In the genomic region with DNA sequence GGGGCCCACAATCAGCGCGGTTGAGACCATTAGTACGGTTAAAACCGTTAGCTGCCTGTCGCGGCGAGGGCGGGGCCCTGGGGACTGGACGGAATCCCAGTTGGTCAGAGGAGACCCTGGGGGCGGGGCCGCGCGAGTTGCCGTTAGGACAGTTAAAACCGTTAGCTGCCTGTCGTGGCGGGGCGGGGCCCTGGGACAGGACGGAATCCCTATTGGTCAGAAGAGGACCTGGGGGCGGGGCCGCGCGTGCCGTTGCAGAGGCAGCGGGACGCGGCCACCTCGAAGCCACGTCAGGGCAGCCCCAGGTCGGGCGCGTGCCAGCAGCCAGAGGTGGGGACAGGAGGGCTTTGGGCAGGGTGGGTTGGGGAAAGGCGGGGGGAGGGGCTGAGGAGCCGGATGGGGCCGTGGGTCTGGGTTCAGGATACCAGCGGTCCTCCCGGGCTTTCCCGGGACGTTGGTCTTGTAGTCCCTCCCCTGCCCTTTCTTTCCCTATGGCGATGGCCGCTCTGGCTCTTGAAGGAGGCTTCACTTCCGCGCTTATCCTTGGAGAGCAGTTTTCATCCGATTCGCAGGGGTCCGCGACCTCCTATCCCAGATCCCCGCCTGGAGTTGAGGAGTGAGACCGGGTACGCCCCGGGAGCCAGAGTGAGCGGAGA, we compare ENCODE assay signal across 9 cellular contexts. TPM values are rescaled to one million over a fixed set of nuclear protein-coding genes. Genes with fewer than 3 reads are reported as not detected.
DNase-seq lines count a peak whose midpoint lies in the region; ATAC-seq and TF ChIP-seq lines count a peak whose summit lies in the region.
"Had no signal": no experiment of that assay in that cellular context is flagged by ENCODE, and none has a peak within 500 bp of the region (broad histone marks: within the 10 kb centered on the region; RNA-seq: fewer than 3 reads in every experiment).

No MANE protein-coding gene starts in this region.

- H3K36me3 ChIP-seq in psoas muscle (ENCODE audit: insufficient read depth in 1 of 2, low read depth in 1 of 2), result no peaks in the 10 kb centered on the region

- no peaks in the 10 kb centered on the region for H3K27me3 ChIP-seq in psoas muscle (ENCODE audit: insufficient read depth in 3 of 3, low read length in 2 of 3)

- DNase-seq in Caki2 (ENCODE audit: low read depth) (peak; percentile 92), cardiac septum (ENCODE audit: low spot score) (peak; percentile 95), psoas muscle (peak; percentile 99), germinal center (ENCODE audit: low spot score) (no peak)
- no peak for DNase-seq in central memory CD4-positive, alpha-beta T cell
- DNase-seq: T-helper 9 cell had no signal

- peak; percentile 98 to 100 (median 99) for ATAC-seq in psoas muscle
- ATAC-seq in GM19023 (IDR thresholded peaks at IDR 0.05; ENCODE audit: unreplicated experiment), result no peak
- ATAC-seq in GM18502 (IDR thresholded peaks at IDR 0.05; ENCODE audit: poor library complexity, unreplicated experiment), result no peak

- H3K4me3 ChIP-seq in psoas muscle, result peak overlapping the region; percentile 74

- in situ Hi-C loops in Caki2 (cut with HindIII; ENCODE audit: low pct_unique_long_range_greater_than_20kb, low sequenced_read_pairs), result no loop called here

- peaks cover 4% of the 10 kb centered on the region for H3K4me1 ChIP-seq in psoas muscle

- no peak for TF ChIP-seq CTCF in psoas muscle (IDR thresholded peaks at IDR 0.05)

- no peaks in the 10 kb centered on the region for H3K9me3 ChIP-seq in psoas muscle

- 7 to 19% (median 15%) methylated on average over 46 to 52 of the region's 52 CpGs for WGBS in psoas muscle, 3 donors

- intact Hi-C loops in cardiac septum (cut with DNase I), result loop anchor here (2.0 kb wide), 1 partner anchor 27 kb away; no protein-coding TSS in a partner anchor
- intact Hi-C loops in psoas muscle (cut with DNase I), result no loop called here

- H3K27ac ChIP-seq in angular gyrus (ENCODE audit: low read depth, low read length) (peak overlapping the region; percentile 55), psoas muscle (peak overlapping the region; percentile 92)

RNA-seq across cellular contexts. Expression of gene KLHDC8B, which starts 28.0 kb away (rescaled TPM):
- 14.8 and 26.2 TPM in 2 replicates for total RNA-seq in Caki2 (2014; rRNA removed; shearing (Covaris generic); ENCODE audit: low replicate concordance)
- total RNA-seq in cardiac septum (132 TPM), psoas muscle (10 to 100 TPM; 24.7 to 84.5 (median 29.2) TPM)
- polyA plus RNA-seq in psoas muscle, result 10 to 100 TPM; 26.7 to 36.1 (median 28.3) TPM

RNA-seq across cellular contexts. Expression of gene CCDC71, which starts 33.2 kb away (rescaled TPM):
- 22.9 and 31.2 TPM in 2 replicates for total RNA-seq in Caki2 (2014; rRNA removed; shearing (Covaris generic); ENCODE audit: low replicate concordance)
- total RNA-seq in cardiac septum (11.4 TPM), psoas muscle (10 to 100 TPM; 12.6 to 20.5 (median 14.7) TPM)
- polyA plus RNA-seq in psoas muscle, result 10 to 100 TPM; 20.0 to 26.8 (median 20.8) TPM

Comparison
In these comparisons a context has a peak if more than half of its experiments do, and no peak if none do; other contexts are left out.
1. DNase-seq: peak in Caki2 (single experiment), cardiac septum (single experiment) and psoas muscle (2 of 2); none in central memory CD4-positive, alpha-beta T cell (single experiment) and germinal center (single experiment).
2. ATAC-seq: peak in psoas muscle (4 of 4); none in GM19023 (single experiment) and GM18502 (single experiment).